1 cellular context compared by ENCODE assay signal in the genomic region with DNA sequence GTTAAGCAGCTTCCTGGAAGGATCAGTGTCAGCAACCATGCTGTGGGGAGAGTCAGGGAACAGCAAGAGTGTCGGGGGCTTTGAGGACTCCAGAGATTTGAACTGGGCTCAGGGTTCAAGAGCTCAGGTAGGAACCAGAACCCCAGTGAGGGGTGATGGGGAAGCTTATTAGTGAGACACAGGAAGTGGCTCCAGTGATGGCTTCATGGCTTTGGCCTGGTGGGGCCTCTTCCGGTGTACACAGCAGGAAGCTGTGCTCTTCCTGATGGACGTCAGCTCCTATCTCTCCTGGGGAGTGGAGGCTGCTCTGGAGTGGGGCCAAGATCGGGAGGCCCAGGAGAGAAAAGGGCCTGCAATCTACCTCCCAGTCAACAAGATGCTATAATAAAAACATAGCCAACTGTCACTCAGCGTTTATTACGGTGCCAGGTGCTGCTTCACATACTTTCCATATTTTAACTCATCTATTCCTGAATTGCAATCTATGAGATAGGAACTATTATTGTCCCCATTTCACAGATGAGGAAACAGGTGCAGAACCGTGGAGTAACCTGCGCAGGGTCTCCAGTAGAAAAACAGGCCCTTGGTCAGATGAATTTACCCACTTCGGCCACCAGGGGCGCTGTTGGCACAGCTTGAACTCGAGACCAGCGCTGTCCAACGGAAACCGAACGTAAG.
TF ChIP-seq lines count a peak whose summit lies in the region.

No MANE protein-coding gene starts in this region.

TF ChIP-seq in HepG2, 621 proteins besides CTCF, POLR2A, EP300 and RAD21 (continued from another document and continues in another):
- TF ChIP-seq NR2F6 (IDR thresholded peaks at IDR 0.05) (peak; percentile 11; the same call in 1 of the 2 replicates), NR2F6 (CRISPR knock-in tag; IDR thresholded peaks at IDR 0.05) (no peak), KDM2A (CRISPR knock-in tag; IDR thresholded peaks at IDR 0.05; ENCODE audit: borderline replicate concordance, low read depth) (peak; percentile 29; the same call in 1 of the 2 replicates), MYNN (CRISPR knock-in tag; IDR thresholded peaks at IDR 0.05; ENCODE audit: low read depth) (no peak), RCOR2 (CRISPR knock-in tag; IDR thresholded peaks at IDR 0.05) (peak; percentile 64), RBAK (CRISPR knock-in tag; IDR thresholded peaks at IDR 0.05) (no peak), SOX13 (IDR thresholded peaks at IDR 0.05) (no peak), SOX13 (CRISPR knock-in tag; conservative IDR thresholded peaks at IDR 0.05 in 1 of 2, IDR thresholded peaks at IDR 0.05 in 1 of 2) (0 out of 4 replicates have a peak, but pooled peaks of 1 of the 2 experiments have one; percentile 8), ZNF710 (CRISPR knock-in tag; IDR thresholded peaks at IDR 0.05; ENCODE audit: borderline replicate concordance) (no peak), ZNF614 (CRISPR knock-in tag; IDR thresholded peaks at IDR 0.05; ENCODE audit: borderline replicate concordance) (no peak), CHD4 (IDR thresholded peaks at IDR 0.05; ENCODE audit: borderline replicate concordance, low read length) (peak; percentile 77; the same call in 1 of the 2 replicates), ZNF20 (CRISPR knock-in tag; IDR thresholded peaks at IDR 0.05) (no peak), THAP11 (CRISPR knock-in tag; IDR thresholded peaks at IDR 0.05) (peak; percentile 62; the same call in 1 of the 2 replicates), ZNF772 (CRISPR knock-in tag; IDR thresholded peaks at IDR 0.05) (no peak), ZFX (CRISPR knock-in tag; IDR thresholded peaks at IDR 0.05; ENCODE audit: low read depth) (peak; percentile 55; the same call in 1 of the 2 replicates), WIZ (CRISPR knock-in tag; IDR thresholded peaks at IDR 0.05) (no peak), TBL1XR1 (IDR thresholded peaks at IDR 0.05; ENCODE audit: borderline replicate concordance, low read length, partially characterized antibody) (no peak), ZSCAN25 (CRISPR knock-in tag; IDR thresholded peaks at IDR 0.05) (no peak), ZNF773 (CRISPR knock-in tag; IDR thresholded peaks at IDR 0.05; ENCODE audit: borderline replicate concordance) (no peak), ZNF160 (CRISPR knock-in tag; IDR thresholded peaks at IDR 0.05) (no peak), ZKSCAN1 (IDR thresholded peaks at IDR 0.05; ENCODE audit: low read length) (no peak), ZFY (CRISPR knock-in tag; IDR thresholded peaks at IDR 0.05) (peak; percentile 64; the same call in 1 of the 2 replicates), GABPB1 (CRISPR knock-in tag; IDR thresholded peaks at IDR 0.05) (peak; percentile 84), NR2C2 (CRISPR knock-in tag; IDR thresholded peaks at IDR 0.05; ENCODE audit: borderline replicate concordance) (no peak), PHF8 (CRISPR knock-in tag; IDR thresholded peaks at IDR 0.05) (no peak), ZNF33A (CRISPR knock-in tag; IDR thresholded peaks at IDR 0.05; ENCODE audit: borderline replicate concordance) (no peak), ETV5 (CRISPR knock-in tag; IDR thresholded peaks at IDR 0.05; ENCODE audit: borderline replicate concordance) (peak; percentile 21; the same call in 1 of the 2 replicates), ELF1 (CRISPR knock-in tag; IDR thresholded peaks at IDR 0.05) (peak; percentile 58), GATAD2A (CRISPR knock-in tag; IDR thresholded peaks at IDR 0.05) (0 out of 2 replicates have a peak, but pooled peaks have one; percentile 29), KLF11 (CRISPR knock-in tag; IDR thresholded peaks at IDR 0.05) (no peak)
- TF ChIP-seq, protein P1, sequence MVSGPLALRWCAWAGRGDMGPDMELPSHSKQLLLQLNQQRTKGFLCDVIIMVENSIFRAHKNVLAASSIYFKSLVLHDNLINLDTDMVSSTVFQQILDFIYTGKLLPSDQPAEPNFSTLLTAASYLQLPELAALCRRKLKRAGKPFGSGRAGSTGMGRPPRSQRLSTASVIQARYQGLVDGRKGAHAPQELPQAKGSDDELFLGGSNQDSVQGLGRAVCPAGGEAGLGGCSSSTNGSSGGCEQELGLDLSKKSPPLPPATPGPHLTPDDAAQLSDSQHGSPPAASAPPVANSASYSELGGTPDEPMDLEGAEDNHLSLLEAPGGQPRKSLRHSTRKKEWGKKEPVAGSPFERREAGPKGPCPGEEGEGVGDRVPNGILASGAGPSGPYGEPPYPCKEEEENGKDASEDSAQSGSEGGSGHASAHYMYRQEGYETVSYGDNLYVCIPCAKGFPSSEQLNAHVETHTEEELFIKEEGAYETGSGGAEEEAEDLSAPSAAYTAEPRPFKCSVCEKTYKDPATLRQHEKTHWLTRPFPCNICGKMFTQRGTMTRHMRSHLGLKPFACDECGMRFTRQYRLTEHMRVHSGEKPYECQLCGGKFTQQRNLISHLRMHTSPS (CRISPR knock-in tag; IDR thresholded peaks at IDR 0.05; ENCODE audit: low read depth) = no peak
- TF ChIP-seq, protein P2, sequence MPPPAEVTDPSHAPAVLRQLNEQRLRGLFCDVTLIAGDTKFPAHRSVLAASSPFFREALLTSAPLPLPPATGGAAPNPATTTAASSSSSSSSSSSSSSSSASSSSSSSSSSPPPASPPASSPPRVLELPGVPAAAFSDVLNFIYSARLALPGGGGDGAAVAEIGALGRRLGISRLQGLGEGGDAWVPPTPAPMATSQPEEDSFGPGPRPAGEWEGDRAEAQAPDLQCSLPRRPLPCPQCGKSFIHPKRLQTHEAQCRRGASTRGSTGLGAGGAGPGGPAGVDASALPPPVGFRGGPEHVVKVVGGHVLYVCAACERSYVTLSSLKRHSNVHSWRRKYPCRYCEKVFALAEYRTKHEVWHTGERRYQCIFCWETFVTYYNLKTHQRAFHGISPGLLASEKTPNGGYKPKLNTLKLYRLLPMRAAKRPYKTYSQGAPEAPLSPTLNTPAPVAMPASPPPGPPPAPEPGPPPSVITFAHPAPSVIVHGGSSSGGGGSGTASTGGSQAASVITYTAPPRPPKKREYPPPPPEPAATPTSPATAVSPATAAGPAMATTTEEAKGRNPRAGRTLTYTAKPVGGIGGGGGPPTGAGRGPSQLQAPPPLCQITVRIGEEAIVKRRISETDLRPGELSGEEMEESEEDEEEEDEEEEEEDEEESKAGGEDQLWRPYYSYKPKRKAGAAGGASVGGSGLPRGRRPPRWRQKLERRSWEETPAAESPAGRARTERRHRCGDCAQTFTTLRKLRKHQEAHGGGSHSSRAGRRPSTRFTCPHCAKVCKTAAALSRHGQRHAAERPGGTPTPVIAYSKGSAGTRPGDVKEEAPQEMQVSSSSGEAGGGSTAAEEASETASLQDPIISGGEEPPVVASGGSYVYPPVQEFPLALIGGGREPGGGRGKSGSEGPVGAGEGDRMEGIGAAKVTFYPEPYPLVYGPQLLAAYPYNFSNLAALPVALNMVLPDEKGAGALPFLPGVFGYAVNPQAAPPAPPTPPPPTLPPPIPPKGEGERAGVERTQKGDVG (CRISPR knock-in tag; IDR thresholded peaks at IDR 0.05; ENCODE audit: borderline replicate concordance) = no peak
- TF ChIP-seq, protein P3, sequence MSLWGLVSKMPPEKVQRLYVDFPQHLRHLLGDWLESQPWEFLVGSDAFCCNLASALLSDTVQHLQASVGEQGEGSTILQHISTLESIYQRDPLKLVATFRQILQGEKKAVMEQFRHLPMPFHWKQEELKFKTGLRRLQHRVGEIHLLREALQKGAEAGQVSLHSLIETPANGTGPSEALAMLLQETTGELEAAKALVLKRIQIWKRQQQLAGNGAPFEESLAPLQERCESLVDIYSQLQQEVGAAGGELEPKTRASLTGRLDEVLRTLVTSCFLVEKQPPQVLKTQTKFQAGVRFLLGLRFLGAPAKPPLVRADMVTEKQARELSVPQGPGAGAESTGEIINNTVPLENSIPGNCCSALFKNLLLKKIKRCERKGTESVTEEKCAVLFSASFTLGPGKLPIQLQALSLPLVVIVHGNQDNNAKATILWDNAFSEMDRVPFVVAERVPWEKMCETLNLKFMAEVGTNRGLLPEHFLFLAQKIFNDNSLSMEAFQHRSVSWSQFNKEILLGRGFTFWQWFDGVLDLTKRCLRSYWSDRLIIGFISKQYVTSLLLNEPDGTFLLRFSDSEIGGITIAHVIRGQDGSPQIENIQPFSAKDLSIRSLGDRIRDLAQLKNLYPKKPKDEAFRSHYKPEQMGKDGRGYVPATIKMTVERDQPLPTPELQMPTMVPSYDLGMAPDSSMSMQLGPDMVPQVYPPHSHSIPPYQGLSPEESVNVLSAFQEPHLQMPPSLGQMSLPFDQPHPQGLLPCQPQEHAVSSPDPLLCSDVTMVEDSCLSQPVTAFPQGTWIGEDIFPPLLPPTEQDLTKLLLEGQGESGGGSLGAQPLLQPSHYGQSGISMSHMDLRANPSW (CRISPR knock-in tag; IDR thresholded peaks at IDR 0.05; ENCODE audit: borderline replicate concordance) = no peak
- TF ChIP-seq, protein P4, sequence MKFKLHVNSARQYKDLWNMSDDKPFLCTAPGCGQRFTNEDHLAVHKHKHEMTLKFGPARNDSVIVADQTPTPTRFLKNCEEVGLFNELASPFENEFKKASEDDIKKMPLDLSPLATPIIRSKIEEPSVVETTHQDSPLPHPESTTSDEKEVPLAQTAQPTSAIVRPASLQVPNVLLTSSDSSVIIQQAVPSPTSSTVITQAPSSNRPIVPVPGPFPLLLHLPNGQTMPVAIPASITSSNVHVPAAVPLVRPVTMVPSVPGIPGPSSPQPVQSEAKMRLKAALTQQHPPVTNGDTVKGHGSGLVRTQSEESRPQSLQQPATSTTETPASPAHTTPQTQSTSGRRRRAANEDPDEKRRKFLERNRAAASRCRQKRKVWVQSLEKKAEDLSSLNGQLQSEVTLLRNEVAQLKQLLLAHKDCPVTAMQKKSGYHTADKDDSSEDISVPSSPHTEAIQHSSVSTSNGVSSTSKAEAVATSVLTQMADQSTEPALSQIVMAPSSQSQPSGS (CRISPR knock-in tag; IDR thresholded peaks at IDR 0.05) = 0 out of 2 replicates have a peak, but pooled peaks have one; percentile 22
- TF ChIP-seq, protein P5, sequence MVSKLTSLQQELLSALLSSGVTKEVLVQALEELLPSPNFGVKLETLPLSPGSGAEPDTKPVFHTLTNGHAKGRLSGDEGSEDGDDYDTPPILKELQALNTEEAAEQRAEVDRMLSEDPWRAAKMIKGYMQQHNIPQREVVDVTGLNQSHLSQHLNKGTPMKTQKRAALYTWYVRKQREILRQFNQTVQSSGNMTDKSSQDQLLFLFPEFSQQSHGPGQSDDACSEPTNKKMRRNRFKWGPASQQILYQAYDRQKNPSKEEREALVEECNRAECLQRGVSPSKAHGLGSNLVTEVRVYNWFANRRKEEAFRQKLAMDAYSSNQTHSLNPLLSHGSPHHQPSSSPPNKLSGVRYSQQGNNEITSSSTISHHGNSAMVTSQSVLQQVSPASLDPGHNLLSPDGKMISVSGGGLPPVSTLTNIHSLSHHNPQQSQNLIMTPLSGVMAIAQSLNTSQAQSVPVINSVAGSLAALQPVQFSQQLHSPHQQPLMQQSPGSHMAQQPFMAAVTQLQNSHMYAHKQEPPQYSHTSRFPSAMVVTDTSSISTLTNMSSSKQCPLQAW (CRISPR knock-in tag; IDR thresholded peaks at IDR 0.05) = 0 out of 2 replicates have a peak, but pooled peaks have one; percentile 14
- TF ChIP-seq, protein P6, sequence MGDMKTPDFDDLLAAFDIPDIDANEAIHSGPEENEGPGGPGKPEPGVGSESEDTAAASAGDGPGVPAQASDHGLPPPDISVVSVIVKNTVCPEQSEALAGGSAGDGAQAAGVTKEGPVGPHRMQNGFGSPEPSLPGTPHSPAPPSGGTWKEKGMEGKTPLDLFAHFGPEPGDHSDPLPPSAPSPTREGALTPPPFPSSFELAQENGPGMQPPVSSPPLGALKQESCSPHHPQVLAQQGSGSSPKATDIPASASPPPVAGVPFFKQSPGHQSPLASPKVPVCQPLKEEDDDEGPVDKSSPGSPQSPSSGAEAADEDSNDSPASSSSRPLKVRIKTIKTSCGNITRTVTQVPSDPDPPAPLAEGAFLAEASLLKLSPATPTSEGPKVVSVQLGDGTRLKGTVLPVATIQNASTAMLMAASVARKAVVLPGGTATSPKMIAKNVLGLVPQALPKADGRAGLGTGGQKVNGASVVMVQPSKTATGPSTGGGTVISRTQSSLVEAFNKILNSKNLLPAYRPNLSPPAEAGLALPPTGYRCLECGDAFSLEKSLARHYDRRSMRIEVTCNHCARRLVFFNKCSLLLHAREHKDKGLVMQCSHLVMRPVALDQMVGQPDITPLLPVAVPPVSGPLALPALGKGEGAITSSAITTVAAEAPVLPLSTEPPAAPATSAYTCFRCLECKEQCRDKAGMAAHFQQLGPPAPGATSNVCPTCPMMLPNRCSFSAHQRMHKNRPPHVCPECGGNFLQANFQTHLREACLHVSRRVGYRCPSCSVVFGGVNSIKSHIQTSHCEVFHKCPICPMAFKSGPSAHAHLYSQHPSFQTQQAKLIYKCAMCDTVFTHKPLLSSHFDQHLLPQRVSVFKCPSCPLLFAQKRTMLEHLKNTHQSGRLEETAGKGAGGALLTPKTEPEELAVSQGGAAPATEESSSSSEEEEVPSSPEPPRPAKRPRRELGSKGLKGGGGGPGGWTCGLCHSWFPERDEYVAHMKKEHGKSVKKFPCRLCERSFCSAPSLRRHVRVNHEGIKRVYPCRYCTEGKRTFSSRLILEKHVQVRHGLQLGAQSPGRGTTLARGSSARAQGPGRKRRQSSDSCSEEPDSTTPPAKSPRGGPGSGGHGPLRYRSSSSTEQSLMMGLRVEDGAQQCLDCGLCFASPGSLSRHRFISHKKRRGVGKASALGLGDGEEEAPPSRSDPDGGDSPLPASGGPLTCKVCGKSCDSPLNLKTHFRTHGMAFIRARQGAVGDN (CRISPR knock-in tag; IDR thresholded peaks at IDR 0.05) = peak; percentile 57
